24 cellular contexts compared by ENCODE assay signal in the genomic region with DNA sequence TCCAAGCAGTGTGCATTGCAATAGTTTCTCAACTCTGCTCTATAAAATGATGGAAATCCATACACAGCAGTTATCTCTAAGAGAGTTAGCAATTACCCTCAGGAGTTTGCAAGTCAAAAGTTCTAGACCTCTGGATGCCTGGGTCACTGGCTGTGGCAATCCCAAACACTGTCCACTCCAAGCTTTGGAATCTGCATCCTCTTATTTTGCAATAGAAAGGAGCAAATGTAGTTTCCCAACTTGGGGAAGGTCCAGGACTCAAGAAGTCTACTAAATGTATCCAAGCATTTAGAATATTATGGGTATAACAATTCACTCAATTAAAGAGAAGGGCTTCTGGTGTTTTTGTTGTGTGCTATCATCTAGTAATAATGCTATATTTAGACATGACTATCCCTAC.
"Had no signal": no experiment of that assay in that cellular context is flagged by ENCODE, and none has a peak within 500 bp of the region (broad histone marks: within the 10 kb centered on the region; RNA-seq: fewer than 3 reads in every experiment).

No MANE protein-coding gene starts in this region.

- H3K36me3 ChIP-seq: ascending aorta, SJSA1 had no signal

- ATAC-seq: activated CD4-positive, CD25-positive, alpha-beta regulatory T cell treated with anti-CD3 and anti-CD28 coated beads, Interleukin-2, amount 50 U/mL, for 24 hours; activated CD8-positive, alpha-beta T cell treated with anti-CD3 and anti-CD28 coated beads for 36 hours; activated T-cell treated with anti-CD3 and anti-CD28 coated beads, Interleukin-2, amount 50 U/mL, for 72 hours; body of pancreas; Panc1; SK-N-SH treated with all-trans-retinoic acid at 6 μM for 48 hours had no signal

- H3K9me3 ChIP-seq: ascending aorta, body of pancreas, SJSA1 had no signal

- H3K4me1 ChIP-seq: SJSA1 had no signal

- DNase-seq: activated CD4-positive, alpha-beta T cell treated with anti-CD3 and anti-CD28 coated beads for 4 hours; activated CD8-positive, alpha-beta memory T cell treated with anti-CD3 and anti-CD28 coated beads, Interleukin-2, amount 50 U/mL, for 4 hours; activated CD8-positive, alpha-beta T cell treated with anti-CD3 and anti-CD28 coated beads for 36 hours; activated gamma-delta T cell treated with Interleukin-2 at 50 U/mL for 16 hours; activated naive CD4-positive, alpha-beta T cell treated with anti-CD3 and anti-CD28 coated beads, Interleukin-2, amount 50 U/mL, for 16 hours; activated naive CD8-positive, alpha-beta T cell treated with anti-CD3 and anti-CD28 coated beads, Interleukin-2, amount 10 ng/mL, durations not matched to agents 7 days and 5 days; activated T-cell treated with anti-CD3 and anti-CD28 coated beads, Interleukin-2, amount 50 U/mL, for 72 hours; body of pancreas; Kasumi-1; NCI-H1105 treated with DMSO at 0.1 percent for 48 hours; NCI-H1436 treated with DMSO at 0.1 percent for 48 hours; NCI-H187; NCI-H2081; NCI-H510A treated with DMSO at 0.1 percent for 48 hours; NCI-H69; NK-92 treated with Interleukin-12 subunit alpha and Interleukin-12 subunit beta, amount 100 ng/mL, for 24 hours; OCI-M1; RPMI8226; SHP77 had no signal

- H3K27ac ChIP-seq: ascending aorta, body of pancreas, SJSA1 had no signal

- H3K4me3 ChIP-seq: ascending aorta, body of pancreas, SJSA1 had no signal

- H3K27me3 ChIP-seq: ascending aorta, body of pancreas, SJSA1 had no signal
